Comparison of ENCODE assay signal across 14 cellular contexts in genomic region chr12:25495336-25496097, GRCh38. TPM values are rescaled to one million over a fixed set of nuclear protein-coding genes. Genes with fewer than 3 reads are reported as not detected.
A peak's percentile ranks its signal among the peaks of the same experiment; 100 is the strongest.
DNase-seq lines count a peak whose midpoint lies in the region; ATAC-seq and TF ChIP-seq lines count a peak whose summit lies in the region.
"Had no signal": no experiment of that assay in that cellular context is flagged by ENCODE, and none has a peak within 500 bp of the region (broad histone marks: within the 10 kb centered on the region; RNA-seq: fewer than 3 reads in every experiment).

No MANE protein-coding gene starts in this region.

- peaks cover 41% of the 10 kb centered on the region for H3K9me3 ChIP-seq in NT2/D1 (ENCODE audit: insufficient read depth, low read length)
- no peaks in the 10 kb centered on the region for H3K9me3 ChIP-seq in mucosa of descending colon
- H3K9me3 ChIP-seq: esophagus squamous epithelium, Peyer's patch had no signal

- TF ChIP-seq CTCF in omental fat pad (IDR thresholded peaks at IDR 0.05) (no peak), mucosa of descending colon (IDR thresholded peaks at IDR 0.05) (no peak)

- DNase-seq in EL = peak; percentile 90
- DNase-seq in NT2/D1 (ENCODE audit: low read depth, low spot score) = peak; percentile 57
- DNase-seq in epithelial cell of prostate (ENCODE audit: low read depth, low spot score) = peak; percentile 40
- DNase-seq in omental fat pad (ENCODE audit: low spot score) = no peak
- DNase-seq in occipital lobe (lab: John Stamatoyannopoulos, UW) = no peak
- DNase-seq in mucosa of descending colon = no peak
- DNase-seq: activated CD4-positive, alpha-beta T cell treated with anti-CD3 and anti-CD28 coated beads for 4 hours; esophagus squamous epithelium; NCI-H187 treated with DMSO at 0.1 percent for 48 hours; Peyer's patch had no signal

- H3K36me3 ChIP-seq in NT2/D1 (ENCODE audit: insufficient read depth, insufficient read length, low read length) (no peaks in the 10 kb centered on the region), mucosa of descending colon (ENCODE audit: low read depth) (no peaks in the 10 kb centered on the region)
- H3K36me3 ChIP-seq: esophagus squamous epithelium, Peyer's patch had no signal

- ATAC-seq in omental fat pad (ENCODE audit: low FRiP score) = peak; percentile 55
- ATAC-seq in HG03108 (IDR thresholded peaks at IDR 0.05; ENCODE audit: unreplicated experiment) = no peak
- no peak for ATAC-seq in mucosa of descending colon
- no peak for ATAC-seq in HG02642 (IDR thresholded peaks at IDR 0.05; ENCODE audit: poor library complexity, unreplicated experiment)

- H3K4me3 ChIP-seq in NT2/D1 (ENCODE audit: insufficient read length, low read depth) = no peak overlapping the region
- H3K4me3 ChIP-seq in mucosa of descending colon = no peak overlapping the region
- H3K4me3 ChIP-seq: esophagus squamous epithelium, Peyer's patch had no signal

- intact Hi-C loops in mucosa of descending colon (cut with DNase I, micrococcal nuclease) = no loop called here

- H3K9ac ChIP-seq in NT2/D1 (ENCODE audit: insufficient read length, low read depth) = no peak overlapping the region

- H3K4me1 ChIP-seq in NT2/D1 (ENCODE audit: insufficient read depth, insufficient read length) (no peaks in the 10 kb centered on the region), mucosa of descending colon (ENCODE audit: low read depth) (no peaks in the 10 kb centered on the region)
- H3K4me1 ChIP-seq: Peyer's patch had no signal

- H3K27me3 ChIP-seq in NT2/D1 (ENCODE audit: insufficient read depth, insufficient read length) = peaks cover 4% of the 10 kb centered on the region
- H3K27me3 ChIP-seq: esophagus squamous epithelium, Peyer's patch had no signal

- H3K27ac ChIP-seq in epithelial cell of prostate = peak overlapping the region; percentile 32
- H3K27ac ChIP-seq: esophagus squamous epithelium, HL-60, Peyer's patch had no signal

RNA-seq across cellular contexts. Expression of gene LMNTD1, which starts 57.6 kb away (rescaled TPM):
- total RNA-seq in omental fat pad = not detected
- total RNA-seq in occipital lobe = 1.1 TPM
- total RNA-seq in mucosa of descending colon = under 1 TPM in 1 of 3 donors, not detected in 2; 0.76 TPM
- total RNA-seq: esophagus squamous epithelium, mesenteric fat pad, Peyer's patch had no signal

Comparison
In these comparisons a context has a peak if more than half of its experiments do, and no peak if none do; other contexts are left out.
1. DNase-seq: peak in EL (single experiment), NT2/D1 (single experiment) and epithelial cell of prostate (single experiment); none in omental fat pad (single experiment), occipital lobe (single experiment) and mucosa of descending colon (0 of 3).